In genomic region chr11:63764712-63765631, GRCh38 we compare ENCODE assay signal across 12 cellular contexts. TPM values are rescaled to one million over a fixed set of nuclear protein-coding genes. Genes with fewer than 3 reads are reported as not detected.
DNase-seq lines count a peak whose midpoint lies in the region; ATAC-seq and TF ChIP-seq lines count a peak whose summit lies in the region.
"Had no signal": no experiment of that assay in that cellular context is flagged by ENCODE, and none has a peak within 500 bp of the region (broad histone marks: within the 10 kb centered on the region; RNA-seq: fewer than 3 reads in every experiment).

No MANE protein-coding gene starts in this region.

- DNase-seq in H7: peak; percentile 78
- DNase-seq in WTC11 (ENCODE audit: low spot score): peak; percentile 47
- DNase-seq in iPS-NIHi11 (ENCODE audit: low spot score): peak; percentile 30
- DNase-seq in sigmoid colon: no peak
- DNase-seq in stimulated activated CD8-positive, alpha-beta memory T cell treated with anti-CD3 and anti-CD28 coated beads, Interleukin-4, amount 100 ng/mL, for 48 hours: no peak
- DNase-seq: activated CD4-positive, alpha-beta T cell treated with anti-CD3 and anti-CD28 coated beads for 48 hours; activated naive CD4-positive, alpha-beta T cell treated with anti-CD3 and anti-CD28 coated beads for 36 hours; DMS153; kidney glomerular epithelial cell had no signal

- peak overlapping the region; percentile 77 for H3K27ac Mint-ChIP-seq in WTC11
- H3K27ac Mint-ChIP-seq: activated naive CD4-positive, alpha-beta T cell treated with anti-CD3 and anti-CD28 coated beads for 36 hours had no signal

- H3K4me1 ChIP-seq in sigmoid colon: peaks cover 0 to 69% (median 63%) of the 10 kb centered on the region in 4 donors

- intact Hi-C loops in sigmoid colon (cut with DNase I): loop anchor here (5.0 to 10.0 kb wide), 2 partner anchors 93 to 980 kb away; partner anchors contain the start of genes ATL3 and TMEM179B

- TF ChIP-seq CTCF in WTC11 (IDR thresholded peaks at IDR 0.05) (no peak), sigmoid colon (IDR thresholded peaks at IDR 0.05) (no peak)

- ATAC-seq in WTC11: peak; percentile 1; the same call in 1 of the 2 replicates
- no peak for ATAC-seq in GM21423 (IDR thresholded peaks at IDR 0.05; ENCODE audit: unreplicated experiment)
- no peak for ATAC-seq in HG03439 (IDR thresholded peaks at IDR 0.05; ENCODE audit: unreplicated experiment)

- H3K36me3 ChIP-seq in H7 (replicated peaks; ENCODE audit: control insufficient read depth, insufficient read depth, low read length) (peaks cover 1% of the 10 kb centered on the region; the same call in 1 of the 2 replicates), sigmoid colon (peaks cover 0 to under 1% (median 0%) of the 10 kb centered on the region in 4 donors)

- no peak for TF ChIP-seq POLR2A in sigmoid colon (IDR thresholded peaks at IDR 0.05)

- peaks cover 41% of the 10 kb centered on the region for H3K4me1 Mint-ChIP-seq in WTC11

- 24 to 73% methylated on average over 30 of the region's 30 CpGs for WGBS in sigmoid colon, 2 donors

- no peaks in the 10 kb centered on the region; the same call in 1 of the 2 replicates for H3K27me3 ChIP-seq in H7 (ENCODE audit: control insufficient read depth, insufficient read depth, low read length)
- H3K27me3 ChIP-seq in sigmoid colon: no peaks in the 10 kb centered on the region

- H3K4me3 Mint-ChIP-seq in WTC11: peak overlapping the region; percentile 53
- H3K4me3 Mint-ChIP-seq: activated naive CD4-positive, alpha-beta T cell treated with anti-CD3 and anti-CD28 coated beads for 36 hours had no signal

- peaks cover 4% of the 10 kb centered on the region for H3K36me3 Mint-ChIP-seq in WTC11

- POLR2A ChIA-PET in WTC11 (lab: Charles Lee): interaction anchor here (0.7 to 1.5 kb wide), 2 partner anchors 80 to 83 kb away, joined by 5 to 6 read pairs; no protein-coding TSS in a partner anchor

- peaks cover 3% of the 10 kb centered on the region for H3K27me3 Mint-ChIP-seq in WTC11 (ENCODE audit: low read depth)

- H3K9me3 Mint-ChIP-seq in WTC11: no peaks in the 10 kb centered on the region
- H3K9me3 Mint-ChIP-seq: activated naive CD4-positive, alpha-beta T cell treated with anti-CD3 and anti-CD28 coated beads for 36 hours had no signal

- peak overlapping the region; percentile 86 to 94 (median 91) for H3K27ac ChIP-seq in sigmoid colon
- H3K27ac ChIP-seq: SK-N-MC had no signal

- CTCF ChIA-PET in WTC11 (lab: Charles Lee): interaction anchor here (0.5 to 1.4 kb wide), 7 partner anchors 65 to 214 kb away, joined by 3 to 4 read pairs (median 3); partner anchors contain the start of genes MARK2 and RCOR2

- H3K4me3 ChIP-seq in H7 (ENCODE audit: insufficient read depth, low read depth, low read length) (peak overlapping the region; percentile 97), sigmoid colon (peak overlapping the region in 2 of 4 donors; percentile 62 to 65)
- H3K4me3 ChIP-seq: SK-N-MC had no signal

- TF ChIP-seq EP300 in sigmoid colon (IDR thresholded peaks at IDR 0.05): no peak

- H3K9me3 ChIP-seq in sigmoid colon: no peaks in the 10 kb centered on the region

TF ChIP-seq in WTC11, 78 proteins besides CTCF, POLR2A, EP300 and RAD21:
- TF ChIP-seq ZBTB21 (CRISPR knock-in tag; IDR thresholded peaks at IDR 0.05; ENCODE audit: borderline replicate concordance) (no peak), TCF7 (CRISPR knock-in tag; IDR thresholded peaks at IDR 0.05; ENCODE audit: low read depth) (no peak), AR (CRISPR knock-in tag; IDR thresholded peaks at IDR 0.05) (no peak), EMX1 (CRISPR knock-in tag; IDR thresholded peaks at IDR 0.05) (no peak), RORB (CRISPR knock-in tag; IDR thresholded peaks at IDR 0.05) (no peak), ZNF138 (CRISPR knock-in tag; conservative IDR thresholded peaks at IDR 0.05) (no peak), FOXP1 (CRISPR knock-in tag; IDR thresholded peaks at IDR 0.05; ENCODE audit: borderline replicate concordance) (no peak), HMGA2 (CRISPR knock-in tag; IDR thresholded peaks at IDR 0.05) (no peak), OVOL2 (CRISPR knock-in tag; IDR thresholded peaks at IDR 0.05; ENCODE audit: borderline replicate concordance) (no peak), ATF1 (CRISPR knock-in tag; IDR thresholded peaks at IDR 0.05) (no peak), IRF2 (CRISPR knock-in tag; IDR thresholded peaks at IDR 0.05; ENCODE audit: borderline replicate concordance, low read depth) (no peak), ATF2 (CRISPR knock-in tag; IDR thresholded peaks at IDR 0.05; ENCODE audit: borderline replicate concordance, low read depth) (no peak), SMAD3 (CRISPR knock-in tag; IDR thresholded peaks at IDR 0.05; ENCODE audit: borderline replicate concordance) (no peak), GTF2I (CRISPR knock-in tag; conservative IDR thresholded peaks at IDR 0.05) (no peak)

RNA-seq across cellular contexts. Expression of gene ZFTA, which starts 3.6 kb away (rescaled TPM):
- 27.2 and 34.3 TPM in 2 replicates for total RNA-seq in H7 (2014; rRNA removed; shearing (Covaris generic))
- total RNA-seq in WTC11 (2021) (44.7 to 47.2 TPM (median 45.6 TPM) in 3 replicates), sigmoid colon (10 to 100 TPM; 11.1 to 20.4 (median 13.6) TPM)
- 1 to 10 TPM in 2 of 3 donors, under 1 TPM in 1; 0.69 to 4.0 (median 3.6) TPM for polyA plus RNA-seq in sigmoid colon

RNA-seq across cellular contexts. Expression of gene SPINDOC, which starts 48.3 kb away (rescaled TPM):
- total RNA-seq in H7 (2014; rRNA removed; shearing (Covaris generic)): 106 and 107 TPM in 2 replicates
- total RNA-seq in WTC11 (2021): 93.8 to 108 TPM (median 106 TPM) in 3 replicates
- total RNA-seq in sigmoid colon: 10 to 100 TPM; 12.2 to 15.2 (median 14.1) TPM
- polyA plus RNA-seq in sigmoid colon: 10 to 100 TPM in 1 of 3 donors, 1 to 10 TPM in 2; 4.6 to 11.7 (median 4.8) TPM

Comparison
In these comparisons a context has a peak if more than half of its experiments do, and no peak if none do; other contexts are left out.
1. DNase-seq: peak in H7 (single experiment), WTC11 (single experiment) and iPS-NIHi11 (single experiment); none in sigmoid colon (single experiment) and stimulated activated CD8-positive, alpha-beta memory T cell treated with anti-CD3 and anti-CD28 coated beads, Interleukin-4, amount 100 ng/mL, for 48 hours (single experiment).